19 cellular contexts compared by ENCODE assay signal in the genomic region with DNA sequence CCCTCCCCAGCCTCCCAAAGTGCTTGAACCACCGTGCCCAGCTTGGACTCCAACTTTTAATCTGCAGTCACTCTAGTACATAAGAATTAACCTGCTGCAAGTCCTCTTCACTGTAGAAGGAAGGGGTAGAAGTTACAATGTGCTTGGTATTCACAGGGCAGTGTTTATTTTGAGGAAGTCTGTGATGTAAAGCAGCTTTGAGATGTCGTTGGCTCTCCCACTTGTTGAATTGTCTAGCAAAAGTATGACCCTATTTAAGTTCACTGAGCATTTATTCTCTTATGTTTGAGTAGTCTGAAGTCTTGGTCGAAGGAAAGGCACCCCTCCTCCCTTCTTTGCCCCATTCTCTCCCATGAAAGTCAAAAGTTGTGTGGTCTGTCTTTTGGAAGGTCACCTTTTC. TPM values are rescaled to one million over a fixed set of nuclear protein-coding genes. Genes with fewer than 3 reads are reported as not detected.
DNase-seq lines count a peak whose midpoint lies in the region; ATAC-seq, FAIRE-seq and TF ChIP-seq lines count a peak whose summit lies in the region.
"Had no signal": no experiment of that assay in that cellular context is flagged by ENCODE, and none has a peak within 500 bp of the region (broad histone marks: within the 10 kb centered on the region; RNA-seq: fewer than 3 reads in every experiment).

No MANE protein-coding gene starts in this region.

- no peaks in the 10 kb centered on the region for H3K9me3 ChIP-seq in IMR-90 (ENCODE audit: control insufficient read depth, insufficient read depth, low read length)
- no peaks in the 10 kb centered on the region for H3K9me3 ChIP-seq in smooth muscle cell (replicated peaks; ENCODE audit: low read depth)
- no peaks in the 10 kb centered on the region for H3K9me3 ChIP-seq in neural progenitor cell (ENCODE audit: low read depth)
- H3K9me3 ChIP-seq: A549 had no signal

- ATAC-seq in IMR-90 (ENCODE audit: low read depth) (peak; percentile 16; the same call in 1 of the 2 replicates), left lobe of liver (no peak)
- ATAC-seq: A549 had no signal

- POLR2A ChIA-PET in IMR-90 (lab: Charles Lee; ENCODE audit: unreplicated experiment), result no interaction called here

- no peaks in the 10 kb centered on the region for H3K27me3 Mint-ChIP-seq in activated T-cell treated with anti-CD3 and anti-CD28 coated beads, Interleukin-2, amount 50 U/mL, for 24 hours
- H3K27me3 Mint-ChIP-seq in endothelial cell (ENCODE audit: unreplicated experiment), result no peaks in the 10 kb centered on the region
- no peaks in the 10 kb centered on the region for H3K27me3 Mint-ChIP-seq in neural progenitor cell (ENCODE audit: insufficient read depth, low read depth)
- H3K27me3 Mint-ChIP-seq: CD4-positive, alpha-beta T cell had no signal

- peak overlapping the region; percentile 94; the same call in 1 of the 2 replicates for H3K23ac ChIP-seq in IMR-90 (ENCODE audit: low read depth, low read length)

- H2BK120ac ChIP-seq in IMR-90 (ENCODE audit: low read depth, low read length), result peak overlapping the region; percentile 84

- H3K9ac ChIP-seq in IMR-90 (ENCODE audit: low read depth, low read length), result no peak overlapping the region
- no peak overlapping the region for H3K9ac ChIP-seq in smooth muscle cell (ENCODE audit: low read depth)
- no peak overlapping the region for H3K9ac ChIP-seq in neural progenitor cell

- H3K9me1 ChIP-seq in IMR-90 (ENCODE audit: insufficient read depth, low read length), result peaks cover 40% of the 10 kb centered on the region

- no peak overlapping the region for H3K4me3 Mint-ChIP-seq in activated T-cell treated with anti-CD3 and anti-CD28 coated beads, Interleukin-2, amount 50 U/mL, for 24 hours
- H3K4me3 Mint-ChIP-seq in endothelial cell (ENCODE audit: unreplicated experiment) (no peak overlapping the region), neural progenitor cell (no peak overlapping the region)
- H3K4me3 Mint-ChIP-seq: CD4-positive, alpha-beta T cell had no signal

- H3F3A ChIP-seq in smooth muscle cell (ENCODE audit: low read depth) (peaks cover 33% of the 10 kb centered on the region), neural progenitor cell (ENCODE audit: low read depth) (no peaks in the 10 kb centered on the region)

- intact Hi-C loops in IMR-90 (cut with micrococcal nuclease), result loop anchor here (2.0 to 10.0 kb wide), 2 partner anchors 101 to 223 kb away; no protein-coding TSS in a partner anchor

- H2AFZ ChIP-seq in IMR-90 (replicated peaks; ENCODE audit: low read length, poor library complexity) (no peak overlapping the region), smooth muscle cell (ENCODE audit: low read depth) (no peak overlapping the region), neural progenitor cell (replicated peaks) (no peak overlapping the region)

- H3K79me2 ChIP-seq in smooth muscle cell (ENCODE audit: low read depth) (peaks cover 50% of the 10 kb centered on the region), neural progenitor cell (ENCODE audit: low read depth) (peaks cover 79% of the 10 kb centered on the region)

- no peak for FAIRE-seq in HTR-8/SVneo (lab: Jason Lieb, UNC)
- FAIRE-seq: A549, GM12891, GM19239 had no signal

- no peaks in the 10 kb centered on the region for H3K9me3 Mint-ChIP-seq in activated T-cell treated with anti-CD3 and anti-CD28 coated beads, Interleukin-2, amount 50 U/mL, for 24 hours
- H3K9me3 Mint-ChIP-seq in endothelial cell (ENCODE audit: unreplicated experiment) (no peaks in the 10 kb centered on the region), neural progenitor cell (no peaks in the 10 kb centered on the region)
- H3K9me3 Mint-ChIP-seq: CD4-positive, alpha-beta T cell had no signal

- peak overlapping the region; percentile 64 for H3K27ac Mint-ChIP-seq in activated T-cell treated with anti-CD3 and anti-CD28 coated beads, Interleukin-2, amount 50 U/mL, for 24 hours
- H3K27ac Mint-ChIP-seq in endothelial cell (ENCODE audit: unreplicated experiment), result peak overlapping the region; percentile 18
- no peak overlapping the region for H3K27ac Mint-ChIP-seq in neural progenitor cell
- H3K27ac Mint-ChIP-seq: CD4-positive, alpha-beta T cell had no signal

- H2AK5ac ChIP-seq in IMR-90 (ENCODE audit: low read depth, low read length), result peak overlapping the region; percentile 47; the same call in 1 of the 2 replicates

- CTCF ChIA-PET in IMR-90 (lab: Yijun Ruan, JAX), result interaction anchor here (1.0 to 1.5 kb wide), 2 partner anchors 13 to 84 kb away, joined by 4 to 5 read pairs; no protein-coding TSS in a partner anchor

- H3K36me3 Mint-ChIP-seq in activated T-cell treated with anti-CD3 and anti-CD28 coated beads, Interleukin-2, amount 50 U/mL, for 24 hours (ENCODE audit: low read depth), result peaks cover 94% of the 10 kb centered on the region
- H3K36me3 Mint-ChIP-seq in endothelial cell (ENCODE audit: low read depth, unreplicated experiment) (peaks cover 53% of the 10 kb centered on the region), neural progenitor cell (peaks cover 53% of the 10 kb centered on the region)

- peak overlapping the region; percentile 45; the same call in 1 of the 2 replicates for H4K91ac ChIP-seq in IMR-90 (ENCODE audit: insufficient read depth, low read depth, low read length)

- H4K20me1 ChIP-seq in IMR-90 (ENCODE audit: insufficient read depth, low read length) (peaks cover 57% of the 10 kb centered on the region), smooth muscle cell (ENCODE audit: low read depth) (peaks cover 97% of the 10 kb centered on the region), neural progenitor cell (ENCODE audit: low read depth) (peaks cover 89% of the 10 kb centered on the region)

- H3K27me3 ChIP-seq in IMR-90 (ENCODE audit: control insufficient read depth, insufficient read depth, low read length) (no peaks in the 10 kb centered on the region), smooth muscle cell (ENCODE audit: low read depth) (no peaks in the 10 kb centered on the region), neural progenitor cell (no peaks in the 10 kb centered on the region)

- peak overlapping the region; percentile 77; the same call in 1 of the 2 replicates for H3K27ac ChIP-seq in IMR-90 (ENCODE audit: insufficient read depth, low read length)
- peak overlapping the region; percentile 97 for H3K27ac ChIP-seq in smooth muscle cell (ENCODE audit: low read depth)
- H3K27ac ChIP-seq in neural progenitor cell, result no peak overlapping the region
- H3K27ac ChIP-seq: A549 had no signal

- no peak for TF ChIP-seq CTCF in IMR-90 (conservative IDR thresholded peaks at IDR 0.05; ENCODE audit: low read depth, low read length)
- TF ChIP-seq CTCF in endothelial cell (IDR thresholded peaks at IDR 0.05; ENCODE audit: unreplicated experiment), result no peak
- TF ChIP-seq CTCF in smooth muscle cell (IDR thresholded peaks at IDR 0.05; ENCODE audit: borderline replicate concordance, insufficient read depth, poor library complexity, severe bottlenecking), result no peak
- TF ChIP-seq CTCF in neural progenitor cell (IDR thresholded peaks at IDR 0.05), result no peak

- no peak for TF ChIP-seq POLR2A in IMR-90 (IDR thresholded peaks at IDR 0.05; ENCODE audit: low read depth, low read length)

- peaks cover 34% of the 10 kb centered on the region for H3K4me1 Mint-ChIP-seq in activated T-cell treated with anti-CD3 and anti-CD28 coated beads, Interleukin-2, amount 50 U/mL, for 24 hours (ENCODE audit: low read depth)
- H3K4me1 Mint-ChIP-seq in endothelial cell (ENCODE audit: unreplicated experiment), result no peaks in the 10 kb centered on the region
- H3K4me1 Mint-ChIP-seq in neural progenitor cell, result no peaks in the 10 kb centered on the region

- peak overlapping the region; percentile 69 for H3K14ac ChIP-seq in IMR-90 (replicated peaks; ENCODE audit: low read depth, low read length)

- WGBS in IMR-90 (ENCODE audit: extremely low coverage in 2 of 2, insufficient read length in 1 of 2), 2 experiments, result no CpG with 5 or more reads among the region's 3 CpGs
- 90% methylated on average over 3 of the region's 3 CpGs for WGBS in smooth muscle cell (ENCODE audit: low lambda C conversion rate)

- peak overlapping the region; percentile 94 for H3K18ac ChIP-seq in IMR-90 (ENCODE audit: low read depth, low read length)

- H2BK5ac ChIP-seq in IMR-90 (ENCODE audit: low read depth, low read length, poor library complexity, severe bottlenecking), result peak overlapping the region; percentile 74

- H3K79me1 ChIP-seq in IMR-90 (ENCODE audit: low read depth in 1 of 2, low read length in 2 of 2), result peaks cover 45 to 82% of the 10 kb centered on the region in 2 experiments

- TF ChIP-seq RAD21 in IMR-90 (IDR thresholded peaks at IDR 0.05; ENCODE audit: low read length), result no peak

- H4K8ac ChIP-seq in IMR-90 (ENCODE audit: low read depth in 2 of 2, low read length in 2 of 2), result peak overlapping the region in 1 of 2 experiments; percentile 49; a peak in 1 of 4 replicates

- H4K5ac ChIP-seq in IMR-90 (ENCODE audit: low read depth, low read length), result peak overlapping the region; percentile 70

- in situ Hi-C loops in IMR-90 (cut with MboI; ENCODE audit: low sequenced_read_pairs), result no loop called here

- no peak overlapping the region for H3K4me3 ChIP-seq in IMR-90 (ENCODE audit: insufficient read depth, low read depth, low read length)
- no peak overlapping the region for H3K4me3 ChIP-seq in smooth muscle cell
- no peak overlapping the region for H3K4me3 ChIP-seq in neural progenitor cell
- H3K4me3 ChIP-seq: A549 had no signal

- peak overlapping the region; percentile 72; the same call in 1 of the 2 replicates for H2BK20ac ChIP-seq in IMR-90 (ENCODE audit: low read depth, low read length)

- peaks cover 27% of the 10 kb centered on the region for H3K4me1 ChIP-seq in IMR-90 (ENCODE audit: control insufficient read depth, insufficient read depth, low read length)
- H3K4me1 ChIP-seq in smooth muscle cell (ENCODE audit: low read depth), result peaks cover 7% of the 10 kb centered on the region
- H3K4me1 ChIP-seq in neural progenitor cell, result no peaks in the 10 kb centered on the region
- H3K4me1 ChIP-seq: A549 had no signal

- no peak overlapping the region for H2AK9ac ChIP-seq in IMR-90 (replicated peaks; ENCODE audit: low read depth, low read length, poor library complexity)

- dilution Hi-C loops in IMR-90 (cut with HindIII; ENCODE audit: low sequenced_read_pairs, unreplicated experiment), result no loop called here

- H3K56ac ChIP-seq in IMR-90 (ENCODE audit: extremely low read depth, insufficient read depth, low read length), result no peak overlapping the region

- H3K4ac ChIP-seq in IMR-90 (ENCODE audit: low read depth, low read length), result peak overlapping the region; percentile 85

- peak overlapping the region; percentile 62; the same call in 1 of the 2 replicates for H3K4me2 ChIP-seq in IMR-90 (ENCODE audit: low read depth, low read length)
- peak overlapping the region; percentile 75 for H3K4me2 ChIP-seq in smooth muscle cell
- no peak overlapping the region for H3K4me2 ChIP-seq in neural progenitor cell
- H3K4me2 ChIP-seq: A549 had no signal

- no peak overlapping the region for H2BK15ac ChIP-seq in IMR-90 (ENCODE audit: low read depth, low read length)

- H3K36me3 ChIP-seq in IMR-90 (ENCODE audit: control insufficient read depth, insufficient read depth, low read length) (peaks cover 53% of the 10 kb centered on the region), smooth muscle cell (ENCODE audit: low read depth) (peaks cover 21% of the 10 kb centered on the region), neural progenitor cell (peaks cover 30% of the 10 kb centered on the region)

- no TSS peak for BruUV-seq in IMR-90 (replicated peaks; lab: Mats Ljungman, UMichigan)

- DNase-seq in activated T-cell treated with anti-CD3 and anti-CD28 coated beads, Interleukin-2, amount 50 U/mL, for 24 hours, result no peak
- no peak for DNase-seq in activated T-cell treated with anti-CD3 and anti-CD28 coated beads for 4 hours
- DNase-seq in IMR-90, result peak; percentile 55
- DNase-seq in endothelial cell (ENCODE audit: low spot score), result no peak
- no peak for DNase-seq in smooth muscle cell (lab: John Stamatoyannopoulos, UW; ENCODE audit: unreplicated experiment)
- no peak for DNase-seq in left lobe of liver (ENCODE audit: low spot score)
- no peak for DNase-seq in HTR-8/SVneo (ENCODE audit: insufficient read length, low spot score)
- DNase-seq in neural progenitor cell (ENCODE audit: low spot score), result no peak
- DNase-seq: AML-193; CD4-positive, alpha-beta T cell; DMS79; KG1; NCI-H1417; NCI-H1930; NCI-H510A treated with DMSO at 0.1 percent for 48 hours; SIG-M5 had no signal

RNA-seq across cellular contexts. Expression of a gene that starts 28.2 kb away (rescaled TPM):
- total RNA-seq in IMR-90 (2012; rRNA removed) (97.9 and 112 TPM in 2 replicates), endothelial cell (ENCODE audit: unreplicated experiment) (228 TPM), smooth muscle cell (98.9 and 126 TPM in 2 replicates), left lobe of liver (92.3 TPM), neural progenitor cell (ENCODE audit: low replicate concordance) (188 and 314 TPM in 2 replicates)
- polyA plus RNA-seq in IMR-90 (2012; rRNA removed) (123 and 134 TPM in 2 replicates), smooth muscle cell (129 and 137 TPM in 2 replicates)
- 57.4 and 93.9 TPM in 2 replicates for polyA plus RNA-seq in IMR-90 (2012; cell fraction: cytosol; rRNA removed)
- 86.5 and 136 TPM in 2 replicates for polyA plus RNA-seq in IMR-90 (2012; cell fraction: nucleus; rRNA removed; ENCODE audit: low replicate concordance)

RNA-seq across cellular contexts. Expression of a gene that starts 28.4 kb away (rescaled TPM):
- 85.0 and 96.1 TPM in 2 replicates for total RNA-seq in IMR-90 (2012; rRNA removed)
- 47.5 and 49.7 TPM in 2 replicates for polyA plus RNA-seq in IMR-90 (2012; rRNA removed)
- polyA plus RNA-seq in IMR-90 (2012; cell fraction: cytosol; rRNA removed), result 71.3 and 112 TPM in 2 replicates
- 77.5 and 117 TPM in 2 replicates for polyA plus RNA-seq in IMR-90 (2012; cell fraction: nucleus; rRNA removed; ENCODE audit: low replicate concordance)
- total RNA-seq in endothelial cell (ENCODE audit: unreplicated experiment), result 64.1 TPM
- total RNA-seq in smooth muscle cell, result 39.8 and 49.4 TPM in 2 replicates
- 40.0 and 61.9 TPM in 2 replicates for polyA plus RNA-seq in smooth muscle cell
- total RNA-seq in left lobe of liver, result 31.2 TPM
- 62.4 and 79.8 TPM in 2 replicates for total RNA-seq in neural progenitor cell (ENCODE audit: low replicate concordance)
